In genomic region chr5:21594566-21594965, GRCh38 we compare ENCODE assay signal across 20 cellular contexts.
DNase-seq lines count a peak whose midpoint lies in the region; ATAC-seq and TF ChIP-seq lines count a peak whose summit lies in the region.
"Had no signal": no experiment of that assay in that cellular context is flagged by ENCODE, and none has a peak within 500 bp of the region (broad histone marks: within the 10 kb centered on the region; RNA-seq: fewer than 3 reads in every experiment).

No MANE protein-coding gene starts in this region.

- H3K23me2 ChIP-seq in H9 (ENCODE audit: insufficient read length, low read depth, low read length, poor library complexity, severe bottlenecking) = no peaks in the 10 kb centered on the region

- POLR2A ChIA-PET in activated CD8-positive, alpha-beta T cell treated with anti-CD3 and anti-CD28 coated beads, Interleukin-2, amount 10 ng/mL, durations not matched to agents 7 days and 5 days (lab: Charles Lee) = no interaction called here

- H3K18ac ChIP-seq in H9 (ENCODE audit: insufficient read length, low read depth, low read length) = no peak overlapping the region

- no peak overlapping the region for H3T11ph ChIP-seq in H9 (ENCODE audit: low read length)

- H3K4me3 ChIP-seq in right cardiac atrium (ENCODE audit: low read length) = no peak overlapping the region
- H3K4me3 ChIP-seq: BLaER1, GM12878, GM23248 had no signal

- H4K8ac ChIP-seq in H9 (replicated peaks; ENCODE audit: insufficient read length, low read depth, low read length) = no peak overlapping the region

- H3K23ac ChIP-seq in H9 (ENCODE audit: insufficient read length, low read depth, low read length) = no peak overlapping the region

- no peaks in the 10 kb centered on the region for H3K9me3 ChIP-seq in H9 (ENCODE audit: control insufficient read depth, low read depth, low read length)
- peaks cover 3% of the 10 kb centered on the region for H3K9me3 ChIP-seq in right cardiac atrium (ENCODE audit: control insufficient read depth, low read length)
- H3K9me3 ChIP-seq: BLaER1, Caco-2 had no signal

- no peak for TF ChIP-seq CTCF in H9 (conservative IDR thresholded peaks at IDR 0.05)

- no peak overlapping the region for H3K56ac ChIP-seq in H9 (ENCODE audit: insufficient read length, low read depth, low read length)

- peaks cover 8 to 9% of the 10 kb centered on the region in 2 experiments for H3K9me3 Mint-ChIP-seq in H9
- peaks cover 4% of the 10 kb centered on the region for H3K9me3 Mint-ChIP-seq in stimulated activated memory B cell treated with anti-CD40 and anti-IgM and Interleukin-4, amounts not matched to agents 10 μg/mL and 1 μg/mL and 100 μg/mL, for 72 hours
- H3K9me3 Mint-ChIP-seq in activated CD8-positive, alpha-beta T cell treated with anti-CD3 and anti-CD28 coated beads, Interleukin-2, amount 10 ng/mL, durations not matched to agents 7 days and 5 days (ENCODE audit: insufficient read depth) = peaks cover 9% of the 10 kb centered on the region

- intact Hi-C loops in right cardiac atrium (cut with DNase I) = no loop called here

- no peak overlapping the region for H2AK5ac ChIP-seq in H9 (ENCODE audit: insufficient read length, low read length)

- DNase-seq in H9 (no peak), NCI-H69 (lab: John Stamatoyannopoulos, UW) (peak; percentile 57), islet precursor cell (peak; percentile 71), right cardiac atrium (no peak), T-helper 1 cell (no peak)
- no peak for DNase-seq in activated CD8-positive, alpha-beta T cell treated with anti-CD3 and anti-CD28 coated beads, Interleukin-2, amount 10 ng/mL, durations not matched to agents 7 days and 5 days
- DNase-seq: Caco-2; CD4-positive, CD25-positive, alpha-beta regulatory T cell; CD8-positive, alpha-beta T cell; DMS153; DND-41; GDM1; GM23248; HCEC 1CT had no signal

- H4K91ac ChIP-seq in H9 (ENCODE audit: insufficient read length, low read depth, low read length) = peak overlapping the region; percentile 45

- H3K79me2 ChIP-seq in H9 (ENCODE audit: insufficient read depth, low read length) = no peaks in the 10 kb centered on the region

- H3K4me3 Mint-ChIP-seq in H9 = no peak overlapping the region
- no peak overlapping the region for H3K4me3 Mint-ChIP-seq in stimulated activated memory B cell treated with anti-CD40 and anti-IgM and Interleukin-4, amounts not matched to agents 10 μg/mL and 1 μg/mL and 100 μg/mL, for 72 hours
- no peak overlapping the region for H3K4me3 Mint-ChIP-seq in activated CD8-positive, alpha-beta T cell treated with anti-CD3 and anti-CD28 coated beads, Interleukin-2, amount 10 ng/mL, durations not matched to agents 7 days and 5 days
- H3K4me3 Mint-ChIP-seq: B cell; CD4-positive, CD25-positive, alpha-beta regulatory T cell; CD8-positive, alpha-beta T cell had no signal

- H3K79me1 ChIP-seq in H9 (ENCODE audit: insufficient read depth, low read depth, low read length, poor library complexity, severe bottlenecking) = no peaks in the 10 kb centered on the region

- ATAC-seq in stimulated activated memory B cell treated with anti-CD40 and anti-IgM and Interleukin-4, amounts not matched to agents 10 μg/mL and 1 μg/mL and 100 μg/mL, for 72 hours = peak; percentile 41
- ATAC-seq in activated CD8-positive, alpha-beta T cell treated with anti-CD3 and anti-CD28 coated beads, Interleukin-2, amount 10 ng/mL, durations not matched to agents 7 days and 5 days = no peak
- ATAC-seq in right cardiac atrium (no peak), HG02623 (IDR thresholded peaks at IDR 0.05; ENCODE audit: unreplicated experiment) (no peak)
- ATAC-seq: CD8-positive, alpha-beta T cell; GM12878 had no signal

- no peak overlapping the region for H2BK20ac ChIP-seq in H9 (ENCODE audit: low read depth, low read length, poor library complexity, severe bottlenecking)

- no peak overlapping the region for H3K4ac ChIP-seq in H9 (ENCODE audit: low read depth, low read length)

- H3K27ac ChIP-seq in H9 (ENCODE audit: insufficient read length, low read depth, low read length) (no peak overlapping the region), right cardiac atrium (ENCODE audit: low read length) (no peak overlapping the region)
- H3K27ac ChIP-seq: BLaER1, C4-2B, GM23248 had no signal

- no peak overlapping the region for H4K5ac ChIP-seq in H9 (ENCODE audit: insufficient read length, low read depth, low read length)

- H3K4me1 Mint-ChIP-seq in H9 = peaks cover 11 to 16% of the 10 kb centered on the region in 2 experiments
- no peaks in the 10 kb centered on the region for H3K4me1 Mint-ChIP-seq in stimulated activated memory B cell treated with anti-CD40 and anti-IgM and Interleukin-4, amounts not matched to agents 10 μg/mL and 1 μg/mL and 100 μg/mL, for 72 hours
- H3K4me1 Mint-ChIP-seq in activated CD8-positive, alpha-beta T cell treated with anti-CD3 and anti-CD28 coated beads, Interleukin-2, amount 10 ng/mL, durations not matched to agents 7 days and 5 days (ENCODE audit: low read depth) = no peaks in the 10 kb centered on the region
- H3K4me1 Mint-ChIP-seq: B cell; CD4-positive, CD25-positive, alpha-beta regulatory T cell had no signal

- CTCF ChIA-PET in activated CD8-positive, alpha-beta T cell treated with anti-CD3 and anti-CD28 coated beads, Interleukin-2, amount 10 ng/mL, durations not matched to agents 7 days and 5 days (lab: Charles Lee) = no interaction called here

- H3K27me3 Mint-ChIP-seq in H9 (ENCODE audit: low read depth) = no peaks in the 10 kb centered on the region
- no peaks in the 10 kb centered on the region for H3K27me3 Mint-ChIP-seq in stimulated activated memory B cell treated with anti-CD40 and anti-IgM and Interleukin-4, amounts not matched to agents 10 μg/mL and 1 μg/mL and 100 μg/mL, for 72 hours
- H3K27me3 Mint-ChIP-seq in activated CD8-positive, alpha-beta T cell treated with anti-CD3 and anti-CD28 coated beads, Interleukin-2, amount 10 ng/mL, durations not matched to agents 7 days and 5 days (ENCODE audit: low read depth) = no peaks in the 10 kb centered on the region
- H3K27me3 Mint-ChIP-seq: B cell; CD4-positive, CD25-positive, alpha-beta regulatory T cell had no signal

- H2BK15ac ChIP-seq in H9 (ENCODE audit: low read depth, low read length) = no peak overlapping the region

- no peak overlapping the region for H3K14ac ChIP-seq in H9 (ENCODE audit: insufficient read depth, low read length)

- H3K4me1 ChIP-seq in H9 (ENCODE audit: insufficient read depth, low read length) (no peaks in the 10 kb centered on the region), right cardiac atrium (ENCODE audit: control insufficient read depth, insufficient read depth, low read length) (no peaks in the 10 kb centered on the region)
- H3K4me1 ChIP-seq: BLaER1, Caco-2 had no signal

- H3K9ac ChIP-seq in H9 (ENCODE audit: extremely low read depth, insufficient read length, low read length) = no peak overlapping the region
- H3K9ac ChIP-seq: BLaER1, GM23248 had no signal

- H2BK120ac ChIP-seq in H9 (ENCODE audit: low read depth, low read length, poor library complexity, severe bottlenecking) = no peak overlapping the region

- no peak overlapping the region for H3K4me2 ChIP-seq in H9 (ENCODE audit: insufficient read depth, insufficient read length, low read length)
- H3K4me2 ChIP-seq: BLaER1 had no signal

- no peak overlapping the region for H2BK12ac ChIP-seq in H9 (ENCODE audit: insufficient read length, low read depth, low read length)

- H3K27me3 ChIP-seq in H9 (ENCODE audit: insufficient read depth, low read length) (no peaks in the 10 kb centered on the region), right cardiac atrium (ENCODE audit: control insufficient read depth, insufficient read depth) (no peaks in the 10 kb centered on the region)
- H3K27me3 ChIP-seq: BLaER1 had no signal

- H3K36me3 Mint-ChIP-seq in H9 (ENCODE audit: insufficient read depth in 1 of 3, low read depth in 3 of 3) = peaks cover 6 to 10% (median 7%) of the 10 kb centered on the region in 3 experiments; a peak in 6 of 7 replicates
- H3K36me3 Mint-ChIP-seq in stimulated activated memory B cell treated with anti-CD40 and anti-IgM and Interleukin-4, amounts not matched to agents 10 μg/mL and 1 μg/mL and 100 μg/mL, for 72 hours = no peaks in the 10 kb centered on the region
- H3K36me3 Mint-ChIP-seq in activated CD8-positive, alpha-beta T cell treated with anti-CD3 and anti-CD28 coated beads, Interleukin-2, amount 10 ng/mL, durations not matched to agents 7 days and 5 days (ENCODE audit: low read depth) = no peaks in the 10 kb centered on the region
- H3K36me3 Mint-ChIP-seq: CD4-positive, CD25-positive, alpha-beta regulatory T cell; CD8-positive, alpha-beta T cell had no signal

- no CpG with 5 or more reads among the region's 2 CpGs for WGBS in H9 (ENCODE audit: extremely low coverage, insufficient read length, low lambda C conversion rate)
- 93% methylated on average over 2 of the region's 2 CpGs for WGBS in right cardiac atrium

- no peaks in the 10 kb centered on the region for H4K20me1 ChIP-seq in H9 (ENCODE audit: control insufficient read depth, insufficient read depth, insufficient read length)
- H4K20me1 ChIP-seq: BLaER1 had no signal

- no peak overlapping the region for H2BK5ac ChIP-seq in H9 (ENCODE audit: insufficient read length, low read length)

- no peak overlapping the region for H3K27ac Mint-ChIP-seq in H9
- H3K27ac Mint-ChIP-seq in stimulated activated memory B cell treated with anti-CD40 and anti-IgM and Interleukin-4, amounts not matched to agents 10 μg/mL and 1 μg/mL and 100 μg/mL, for 72 hours = no peak overlapping the region
- no peak overlapping the region for H3K27ac Mint-ChIP-seq in activated CD8-positive, alpha-beta T cell treated with anti-CD3 and anti-CD28 coated beads, Interleukin-2, amount 10 ng/mL, durations not matched to agents 7 days and 5 days
- H3K27ac Mint-ChIP-seq: B cell; CD4-positive, CD25-positive, alpha-beta regulatory T cell; CD8-positive, alpha-beta T cell had no signal

- H2AFZ ChIP-seq in H9 (ENCODE audit: low read length) = no peak overlapping the region
- H2AFZ ChIP-seq: GM23248 had no signal

Comparison
In these comparisons a context has a peak if more than half of its experiments do, and no peak if none do; other contexts are left out.
1. DNase-seq: peak in NCI-H69 (single experiment) and islet precursor cell (single experiment); none in H9 (single experiment), activated CD8-positive, alpha-beta T cell treated with anti-CD3 and anti-CD28 coated beads, Interleukin-2, amount 10 ng/mL, durations not matched to agents 7 days and 5 days (single experiment), right cardiac atrium (0 of 3) and T-helper 1 cell (0 of 5).